ENCODE assay signal across 8 cellular contexts in the genomic region with DNA sequence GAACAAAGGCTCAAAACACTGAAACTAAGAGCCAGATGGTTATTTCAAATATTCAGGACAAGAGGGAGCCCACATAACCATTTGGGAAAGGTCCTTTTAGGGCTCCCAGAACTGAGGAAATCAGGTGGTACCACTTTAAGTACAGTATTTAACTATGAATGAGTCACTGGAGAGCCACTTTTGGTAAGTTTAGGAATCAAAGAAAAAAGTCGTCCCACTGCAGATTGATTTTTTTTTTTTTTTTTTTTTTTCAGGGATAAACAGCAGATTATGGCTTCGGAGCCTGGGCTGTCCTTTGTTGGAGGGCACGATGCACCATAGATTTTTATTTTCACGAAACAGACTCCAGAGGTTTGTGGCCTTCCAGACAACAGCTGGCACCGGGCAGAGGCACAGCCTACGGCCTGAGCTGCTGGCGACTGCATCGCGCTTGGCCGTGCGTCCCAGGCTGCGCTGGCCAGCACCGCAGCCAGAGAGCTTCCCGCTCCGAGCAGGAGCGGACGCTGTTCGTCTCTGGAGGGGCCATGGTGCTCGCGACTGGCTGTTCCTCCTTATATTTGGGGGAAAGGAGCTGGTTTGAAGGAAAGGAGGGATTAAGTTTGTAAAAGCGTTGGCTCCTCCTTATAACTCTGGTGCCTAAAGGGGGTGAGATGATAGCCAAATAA.
DNase-seq lines count a peak whose midpoint lies in the region; ATAC-seq and TF ChIP-seq lines count a peak whose summit lies in the region.

No MANE protein-coding gene starts in this region.

- H3K9me2 ChIP-seq in OCI-LY7 (ENCODE audit: insufficient read depth, low read length): no peaks in the 10 kb centered on the region

- H3K4me2 ChIP-seq in OCI-LY7 (ENCODE audit: low read length): peak overlapping the region; percentile 62

- H2AFZ ChIP-seq in OCI-LY7 (ENCODE audit: low read length): peak overlapping the region; percentile 74; the same call in 1 of the 2 replicates

- DNase-seq in NCI-H2196 (lab: John Stamatoyannopoulos, UW; ENCODE audit: unreplicated experiment): peak; percentile 23
- no peak for DNase-seq in NCI-H2196 treated with DMSO at 0.1 percent for 48 hours (lab: John Stamatoyannopoulos, UW; ENCODE audit: unreplicated experiment)
- DNase-seq in OCI-LY7 (ENCODE audit: low spot score): no peak
- DNase-seq in epithelial cell of esophagus (ENCODE audit: low read depth): peak; percentile 37

- no TSS peak for BruUV-seq in OCI-LY7 (replicated peaks; lab: Mats Ljungman, UMichigan)

- no peak overlapping the region for H3K27ac ChIP-seq in OCI-LY7 (ENCODE audit: low read depth, low read length, poor library complexity, severe bottlenecking)
- H3K27ac ChIP-seq in muscle layer of colon (ENCODE audit: low read depth, low read length): no peak overlapping the region

- ATAC-seq in GM21390 (IDR thresholded peaks at IDR 0.05; ENCODE audit: unreplicated experiment) (no peak), GM21786 (IDR thresholded peaks at IDR 0.05; ENCODE audit: unreplicated experiment) (no peak), GM19467 (IDR thresholded peaks at IDR 0.05; ENCODE audit: unreplicated experiment) (no peak)

- peaks cover 4 to 14% of the 10 kb centered on the region in 2 donors for H3K27me3 ChIP-seq in muscle layer of colon (ENCODE audit: control insufficient read depth in 1 of 2, insufficient read depth in 2 of 2, low read length in 2 of 2)

- POLR2A ChIA-PET in OCI-LY7 (lab: Charles Lee): no interaction called here

- H3K4me3 ChIP-seq in OCI-LY7 (ENCODE audit: low read depth, low read length, poor library complexity, severe bottlenecking) (peak overlapping the region; percentile 69), epithelial cell of esophagus (ENCODE audit: low read length) (peak overlapping the region; percentile 38), muscle layer of colon (ENCODE audit: low read depth in 1 of 2, low read length in 2 of 2) (peak overlapping the region; percentile 64 to 72)

- H3K9me3 ChIP-seq in OCI-LY7 (ENCODE audit: low read length) (no peaks in the 10 kb centered on the region), muscle layer of colon (ENCODE audit: low read length) (no peaks in the 10 kb centered on the region)

- intact Hi-C loops in OCI-LY7 (cut with micrococcal nuclease; ENCODE audit: unreplicated experiment): no loop called here

- H4K20me1 ChIP-seq in OCI-LY7 (ENCODE audit: insufficient read depth, low read length): no peaks in the 10 kb centered on the region

- H3K79me2 ChIP-seq in OCI-LY7 (ENCODE audit: insufficient read depth, low read depth, low read length): no peaks in the 10 kb centered on the region

- H3K36me3 ChIP-seq in OCI-LY7 (ENCODE audit: insufficient read depth, low read length) (no peaks in the 10 kb centered on the region), muscle layer of colon (ENCODE audit: insufficient read depth, low read length) (no peaks in the 10 kb centered on the region)

- H3K9ac ChIP-seq in muscle layer of colon (ENCODE audit: low read length): no peak overlapping the region

- H3K4me1 ChIP-seq in OCI-LY7 (ENCODE audit: insufficient read depth, low read length, poor library complexity, severe bottlenecking) (peaks cover 12% of the 10 kb centered on the region), muscle layer of colon (ENCODE audit: insufficient read depth, low read length) (peaks cover 8% of the 10 kb centered on the region)

- TF ChIP-seq CTCF in OCI-LY7 (conservative IDR thresholded peaks at IDR 0.05; ENCODE audit: low read length): no peak
- no peak for TF ChIP-seq CTCF in epithelial cell of esophagus (IDR thresholded peaks at IDR 0.05; ENCODE audit: insufficient read depth, low read depth, low read length, missing control alignments)

- CTCF ChIA-PET in OCI-LY7 (lab: Charles Lee; ENCODE audit: unreplicated experiment): interaction anchor here (1.0 kb wide), 1 partner anchor 18 kb away, joined by 3 read pairs; no protein-coding TSS in a partner anchor

Comparison
In these comparisons a context has a peak if more than half of its experiments do, and no peak if none do; other contexts are left out.
1. DNase-seq: peak in NCI-H2196 (single experiment) and epithelial cell of esophagus (single experiment); none in NCI-H2196 treated with DMSO at 0.1 percent for 48 hours (single experiment) and OCI-LY7 (single experiment).
2. Peak in every context shown above with its lines, with median percentiles within 50 percentile points of each other: H3K4me3 ChIP-seq.